ENCODE assay signal across 12 cellular contexts in the genomic region with DNA sequence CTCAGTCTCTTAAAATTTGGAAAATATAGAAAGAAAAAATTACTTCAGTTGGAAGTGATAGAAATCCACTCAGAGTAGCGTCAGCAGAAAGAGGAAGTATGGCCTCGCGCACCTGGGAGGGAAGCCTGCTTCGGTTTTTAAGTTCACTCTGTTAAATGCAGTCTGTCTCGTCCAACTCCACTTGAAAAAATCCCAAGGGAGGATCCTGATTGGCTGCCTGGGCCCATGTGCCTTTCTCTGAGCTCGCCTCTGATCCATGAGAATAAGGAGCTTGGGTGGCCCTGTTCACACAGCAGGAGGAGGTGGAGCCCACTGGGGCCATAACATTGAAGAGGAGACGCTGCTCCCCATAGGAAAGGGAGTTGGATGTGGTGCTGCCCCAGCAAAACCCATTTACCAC. TPM values are rescaled to one million over a fixed set of nuclear protein-coding genes. Genes with fewer than 3 reads are reported as not detected.
A peak's percentile ranks its signal among the peaks of the same experiment; 100 is the strongest.
DNase-seq lines count a peak whose midpoint lies in the region; ATAC-seq and TF ChIP-seq lines count a peak whose summit lies in the region.
"Had no signal": no experiment of that assay in that cellular context is flagged by ENCODE, and none has a peak within 500 bp of the region (broad histone marks: within the 10 kb centered on the region; RNA-seq: fewer than 3 reads in every experiment).

No MANE protein-coding gene starts in this region.

- no peak overlapping the region for H3K27ac Mint-ChIP-seq in chondrocyte (ENCODE audit: unreplicated experiment)
- H3K27ac Mint-ChIP-seq: mesothelial cell of epicardium had no signal

- H3K9me2 ChIP-seq in DOHH2 (replicated peaks; ENCODE audit: control insufficient read depth, low read length): no peaks in the 10 kb centered on the region

- H3K4me2 ChIP-seq in DOHH2 (ENCODE audit: low read length): peak overlapping the region; percentile 66

- no peaks in the 10 kb centered on the region for H3K27me3 Mint-ChIP-seq in chondrocyte (ENCODE audit: low read depth)

- H3K4me1 Mint-ChIP-seq in chondrocyte (ENCODE audit: low read depth): no peaks in the 10 kb centered on the region

- H3K4me1 ChIP-seq in DOHH2 (ENCODE audit: control insufficient read depth, low read length) (peaks cover 30% of the 10 kb centered on the region), lower lobe of right lung (peaks cover 6% of the 10 kb centered on the region), adrenal gland (replicated peaks in 1 of 2) (no peaks in the 10 kb centered on the region)

- no peak for TF ChIP-seq POLR2A in adrenal gland (IDR thresholded peaks at IDR 0.05)

- H3K27me3 ChIP-seq in DOHH2 (ENCODE audit: control insufficient read depth, low read length): no peaks in the 10 kb centered on the region
- no peaks in the 10 kb centered on the region for H3K27me3 ChIP-seq in lower lobe of right lung (ENCODE audit: low read depth)
- no peaks in the 10 kb centered on the region for H3K27me3 ChIP-seq in adrenal gland

- H3K36me3 ChIP-seq in DOHH2 (ENCODE audit: control insufficient read depth, low read length) (peaks cover 21% of the 10 kb centered on the region), lower lobe of right lung (no peaks in the 10 kb centered on the region), adrenal gland (replicated peaks in 1 of 2) (no peaks in the 10 kb centered on the region)

- no peaks in the 10 kb centered on the region for H3K9me3 ChIP-seq in DOHH2 (ENCODE audit: control insufficient read depth, insufficient read depth, low read length)
- no peaks in the 10 kb centered on the region for H3K9me3 ChIP-seq in lower lobe of right lung
- H3K9me3 ChIP-seq in adrenal gland (replicated peaks in 1 of 3): no peaks in the 10 kb centered on the region

- H3K4me3 ChIP-seq in DOHH2 (ENCODE audit: low read length) (peak overlapping the region; percentile 34), lower lobe of right lung (no peak overlapping the region), adrenal gland (no peak overlapping the region)

- H3K27ac ChIP-seq in DOHH2 (ENCODE audit: low read depth, low read length) (peak overlapping the region; percentile 78), lower lobe of right lung (no peak overlapping the region), adrenal gland (no peak overlapping the region)

- H4K20me1 ChIP-seq in DOHH2 (ENCODE audit: control insufficient read depth, insufficient read depth, low read depth, low read length): no peaks in the 10 kb centered on the region

- H3K9me3 Mint-ChIP-seq in chondrocyte (ENCODE audit: low read depth): no peaks in the 10 kb centered on the region
- H3K9me3 Mint-ChIP-seq: mesothelial cell of epicardium had no signal

- H3K36me3 Mint-ChIP-seq in chondrocyte (ENCODE audit: low read depth): peaks cover 14% of the 10 kb centered on the region

- DNase-seq in NCI-H1436 treated with DMSO at 0.1 percent for 48 hours (lab: John Stamatoyannopoulos, UW) (peak; percentile 52), chondrocyte (ENCODE audit: low spot score) (peak; percentile 38), lower lobe of right lung (no peak), adrenal gland (no peak), left lobe of liver (ENCODE audit: low spot score) (no peak), dedifferentiated amniotic fluid mesenchymal stem cell (ENCODE audit: extremely low spot score) (no peak)
- DNase-seq: amygdala; effector CD8-positive, alpha-beta T cell; NCI-H510A treated with DMSO at 0.1 percent for 48 hours had no signal

- intact Hi-C loops in lower lobe of right lung (cut with DNase I) (no loop called here), adrenal gland (cut with DNase I) (no loop called here)

- peaks cover 11% of the 10 kb centered on the region; the same call in 1 of the 2 replicates for H3F3A ChIP-seq in DOHH2 (ENCODE audit: control insufficient read depth, insufficient read depth)

- TF ChIP-seq CTCF in DOHH2 (IDR thresholded peaks at IDR 0.05; ENCODE audit: low read depth, low read length, poor library complexity, severe bottlenecking): no peak
- no peak for TF ChIP-seq CTCF in chondrocyte (IDR thresholded peaks at IDR 0.05)
- TF ChIP-seq CTCF in lower lobe of right lung (IDR thresholded peaks at IDR 0.05): no peak
- TF ChIP-seq CTCF in adrenal gland (IDR thresholded peaks at IDR 0.05): no peak

- no peak overlapping the region for H3K4me3 Mint-ChIP-seq in chondrocyte (ENCODE audit: unreplicated experiment)
- H3K4me3 Mint-ChIP-seq: mesothelial cell of epicardium had no signal

- H3K79me2 ChIP-seq in DOHH2 (ENCODE audit: control insufficient read depth, low read length): no peaks in the 10 kb centered on the region

- peak; percentile 65 for ATAC-seq in GM21786 (IDR thresholded peaks at IDR 0.05; ENCODE audit: unreplicated experiment)
- ATAC-seq in lower lobe of right lung: no peak
- ATAC-seq in left lobe of liver: no peak

- WGBS in adrenal gland, 4 donors: 69 to 78% (median 73%) methylated on average over 7 of the region's 7 CpGs

RNA-seq across cellular contexts. Expression of a gene that starts 40.7 kb away (rescaled TPM):
- total RNA-seq in chondrocyte (43.1 to 54.4 TPM (median 44.6 TPM) in 3 replicates), lower lobe of right lung (53.1 TPM), adrenal gland (10 to 100 TPM; 48.6 to 80.1 (median 71.4) TPM), left lobe of liver (33.1 TPM)
- polyA plus RNA-seq in adrenal gland: 10 to 100 TPM; 34.7 to 81.6 (median 35.7) TPM

RNA-seq across cellular contexts. Expression of a gene that starts 48.6 kb away (rescaled TPM):
- total RNA-seq in chondrocyte: 35.1 to 67.1 TPM (median 59.6 TPM) in 3 replicates
- 4.8 TPM for total RNA-seq in lower lobe of right lung
- 10 to 100 TPM; 15.1 to 70.8 (median 25.5) TPM for total RNA-seq in adrenal gland
- polyA plus RNA-seq in adrenal gland: 10 to 100 TPM; 10.9 to 15.9 (median 14.9) TPM
- total RNA-seq in left lobe of liver: 84.6 TPM

Comparison
In these comparisons a context has a peak if more than half of its experiments do, and no peak if none do; other contexts are left out.
1. DNase-seq: peak in NCI-H1436 treated with DMSO at 0.1 percent for 48 hours (single experiment) and chondrocyte (single experiment); none in lower lobe of right lung (single experiment), adrenal gland (0 of 7), left lobe of liver (single experiment) and dedifferentiated amniotic fluid mesenchymal stem cell (single experiment).